10 cellular contexts compared by ENCODE assay signal in the genomic region with DNA sequence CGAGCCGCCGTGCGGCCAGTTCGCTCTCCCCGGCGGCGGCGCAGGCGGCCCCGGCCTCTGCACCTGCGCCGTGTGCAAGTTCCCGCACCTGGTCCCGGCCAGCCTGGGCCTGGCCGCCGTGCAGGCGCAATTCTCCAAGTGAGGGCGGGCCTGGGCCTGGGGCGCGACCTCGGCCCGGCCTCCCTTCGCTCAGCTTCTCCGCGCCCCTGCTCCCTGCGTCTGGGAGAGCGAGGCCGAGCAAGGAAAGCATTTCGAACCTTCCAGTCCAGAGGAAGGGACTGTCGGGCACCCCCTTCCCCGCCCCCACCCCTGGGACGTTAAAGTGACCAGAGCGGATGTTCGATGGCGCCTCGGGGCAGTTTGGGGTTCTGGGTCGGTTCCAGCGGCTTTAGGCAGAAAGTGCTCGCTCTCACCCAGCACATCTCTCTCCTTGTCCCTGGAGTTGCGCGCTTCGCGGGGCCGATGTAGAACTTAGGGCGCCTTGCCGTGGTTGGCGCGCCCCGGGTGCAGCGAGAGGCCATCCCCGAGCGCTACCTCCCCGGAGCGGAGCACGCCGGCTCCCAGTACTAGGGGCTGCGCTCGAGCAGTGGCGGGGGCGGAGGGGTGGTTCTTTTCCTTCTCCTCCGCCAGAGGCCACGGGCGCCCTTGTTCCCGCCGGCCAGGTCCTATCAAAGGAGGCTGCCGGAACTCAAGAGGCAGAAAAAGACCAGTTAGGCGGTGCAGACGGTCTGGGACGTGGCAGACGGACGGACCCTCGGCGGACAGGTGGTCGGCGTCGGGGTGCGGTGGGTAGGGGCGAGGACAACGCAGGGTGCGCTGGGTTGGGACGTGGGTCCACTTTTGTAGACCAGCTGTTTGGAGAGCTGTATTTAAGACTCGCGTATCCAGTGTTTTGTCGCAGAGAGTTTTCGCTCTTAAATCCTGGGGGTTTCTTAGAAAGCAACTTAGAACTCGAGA. TPM values are rescaled to one million over a fixed set of nuclear protein-coding genes. Genes with fewer than 3 reads are reported as not detected.
A peak's percentile ranks its signal among the peaks of the same experiment; 100 is the strongest.
DNase-seq lines count a peak whose midpoint lies in the region; FAIRE-seq and TF ChIP-seq lines count a peak whose summit lies in the region.
"Had no signal": no experiment of that assay in that cellular context is flagged by ENCODE, and none has a peak within 500 bp of the region (broad histone marks: within the 10 kb centered on the region; RNA-seq: fewer than 3 reads in every experiment).

No MANE protein-coding gene starts in this region.

- no peak for TF ChIP-seq CTCF in SK-N-SH (IDR thresholded peaks at IDR 0.05)
- TF ChIP-seq CTCF in epithelial cell of proximal tubule (conservative IDR thresholded peaks at IDR 0.05; ENCODE audit: low read depth, low read length): no peak
- TF ChIP-seq CTCF in BE2C (IDR thresholded peaks at IDR 0.05; ENCODE audit: low read depth, low read length): no peak

- no peak overlapping the region for H2BK15ac ChIP-seq in neuronal stem cell (ENCODE audit: low read length)

- H4K20me1 ChIP-seq in SK-N-SH (ENCODE audit: insufficient read depth): no peaks in the 10 kb centered on the region

- no peak overlapping the region for H4K8ac ChIP-seq in neuronal stem cell (ENCODE audit: low read depth, low read length)

- no peaks in the 10 kb centered on the region for H3K79me2 ChIP-seq in SK-N-SH (ENCODE audit: insufficient read depth)

- H3K36me3 ChIP-seq in SK-N-SH (replicated peaks in 1 of 2; ENCODE audit: control insufficient read depth in 1 of 2, insufficient read depth in 2 of 2, low read length in 1 of 2): no peaks in the 10 kb centered on the region
- no peaks in the 10 kb centered on the region for H3K36me3 ChIP-seq in neuronal stem cell (replicated peaks in 1 of 2; ENCODE audit: control insufficient read depth in 2 of 2, insufficient read depth in 2 of 2, low read length in 2 of 2)
- H3K36me3 ChIP-seq in BE2C: no peaks in the 10 kb centered on the region

- H3K9ac ChIP-seq in SK-N-SH (no peak overlapping the region), neuronal stem cell (ENCODE audit: low read depth, low read length, poor library complexity) (peak overlapping the region; percentile 7)

- H3K23ac ChIP-seq in neuronal stem cell (ENCODE audit: low read depth, low read length, poor library complexity): no peak overlapping the region

- no peak overlapping the region for H2BK120ac ChIP-seq in neuronal stem cell (ENCODE audit: low read depth, low read length)

- CTCF ChIA-PET in SK-N-SH (lab: Yijun Ruan, JAX): no interaction called here

- TF ChIP-seq EP300 in SK-N-SH (IDR thresholded peaks at IDR 0.05; ENCODE audit: borderline replicate concordance in 1 of 2, low read depth in 1 of 2, low read length in 1 of 2): no peak

- peaks cover 97% of the 10 kb centered on the region for H3K27me3 ChIP-seq in SK-N-SH (ENCODE audit: insufficient read depth)
- peaks cover 27 to 98% (median 88%) of the 10 kb centered on the region in 3 experiments for H3K27me3 ChIP-seq in neuronal stem cell (ENCODE audit: control insufficient read depth in 3 of 3, insufficient read depth in 3 of 3, low read depth in 1 of 3, low read length in 3 of 3)
- peaks cover 77% of the 10 kb centered on the region for H3K27me3 ChIP-seq in BE2C

- peak; percentile 78 for DNase-seq in DMS53 (lab: John Stamatoyannopoulos, UW)
- no peak for DNase-seq in DMS53 treated with DMSO at 0.1 percent for 48 hours (lab: John Stamatoyannopoulos, UW; ENCODE audit: unreplicated experiment)
- DNase-seq in SK-N-SH: peak; percentile 22
- no peak for DNase-seq in epithelial cell of proximal tubule (ENCODE audit: low read depth)
- DNase-seq in neuronal stem cell (ENCODE audit: low spot score): no peak
- DNase-seq in BE2C: no peak
- DNase-seq in RCC 7860 (ENCODE audit: low spot score): no peak
- DNase-seq in GM12892 (ENCODE audit: insufficient read length): no peak

- no peaks in the 10 kb centered on the region for H3K79me1 ChIP-seq in neuronal stem cell (ENCODE audit: low read depth, low read length)

- peak overlapping the region; percentile 11 for H3K18ac ChIP-seq in neuronal stem cell (ENCODE audit: low read length)

- no peak overlapping the region for H3K27ac ChIP-seq in SK-N-SH (ENCODE audit: low read depth in 2 of 2, low read length in 1 of 2)
- no peak overlapping the region for H3K27ac ChIP-seq in neuronal stem cell (replicated peaks; ENCODE audit: low read length)
- H3K27ac ChIP-seq: 22Rv1 had no signal

- H3F3A ChIP-seq in SK-N-SH (replicated peaks; ENCODE audit: insufficient read depth): no peaks in the 10 kb centered on the region

- H3K14ac ChIP-seq in neuronal stem cell (ENCODE audit: low read length): no peak overlapping the region

- FAIRE-seq in RCC 7860 (lab: Jason Lieb, UNC) (no peak), GM12892 (lab: Jason Lieb, UNC) (no peak)

- 4% methylated on average over 18 of the region's 87 CpGs for WGBS in SK-N-SH (ENCODE audit: low lambda C conversion rate)
- WGBS in neuronal stem cell (ENCODE audit: extremely low coverage in 2 of 2, insufficient read length in 2 of 2, insufficient replicate concordance in 1 of 2), 2 donors: no CpG with 5 or more reads among the region's 87 CpGs

- no peak overlapping the region for H2AK5ac ChIP-seq in neuronal stem cell (ENCODE audit: low read depth, low read length)

- no peaks in the 10 kb centered on the region for H3K9me2 ChIP-seq in SK-N-SH

- POLR2A ChIA-PET in SK-N-SH (lab: Yijun Ruan, JAX): no interaction called here

- H3K4me2 ChIP-seq in SK-N-SH (peak overlapping the region; percentile 68; the same call in 1 of the 2 replicates), neuronal stem cell (ENCODE audit: insufficient read depth, low read length, poor library complexity, severe bottlenecking) (peak overlapping the region; percentile 61)

- H3K4ac ChIP-seq in neuronal stem cell (ENCODE audit: low read length): no peak overlapping the region

- H2BK12ac ChIP-seq in neuronal stem cell (ENCODE audit: low read length): no peak overlapping the region

- no peaks in the 10 kb centered on the region for H3K4me1 ChIP-seq in SK-N-SH (ENCODE audit: control insufficient read depth in 1 of 2, insufficient read depth in 2 of 2, low read depth in 1 of 2, low read length in 1 of 2)
- H3K4me1 ChIP-seq in neuronal stem cell (ENCODE audit: control insufficient read depth in 2 of 2, insufficient read depth in 1 of 2, low read depth in 1 of 2, low read length in 2 of 2): peaks cover 11 to 13% of the 10 kb centered on the region in 2 donors
- no peaks in the 10 kb centered on the region for H3K4me1 ChIP-seq in BE2C

- no peak overlapping the region for H4K91ac ChIP-seq in neuronal stem cell (ENCODE audit: low read depth, low read length, poor library complexity)

- no peak for TF ChIP-seq RAD21 in SK-N-SH (IDR thresholded peaks at IDR 0.05; ENCODE audit: low read length)

- H3K4me3 ChIP-seq in SK-N-SH (ENCODE audit: low read depth in 2 of 2, low read length in 1 of 2): no peak overlapping the region
- peak overlapping the region; percentile 33 for H3K4me3 ChIP-seq in epithelial cell of proximal tubule (ENCODE audit: low read depth, low read length)
- peak overlapping the region; percentile 53 to 56 for H3K4me3 ChIP-seq in neuronal stem cell (ENCODE audit: low read length in 2 of 2)
- no peak overlapping the region for H3K4me3 ChIP-seq in BE2C (ENCODE audit: low read depth, low read length)

- no peaks in the 10 kb centered on the region for H3K9me3 ChIP-seq in SK-N-SH
- peaks cover 9 to 13% of the 10 kb centered on the region in 2 donors for H3K9me3 ChIP-seq in neuronal stem cell (replicated peaks in 1 of 2; ENCODE audit: control insufficient read depth in 2 of 2, insufficient read depth in 1 of 2, low read depth in 1 of 2, low read length in 2 of 2)
- H3K9me3 ChIP-seq in BE2C: peaks cover 3% of the 10 kb centered on the region; the same call in 1 of the 2 replicates

- no peak overlapping the region for H2BK5ac ChIP-seq in neuronal stem cell (ENCODE audit: low read length)

- no peak for TF ChIP-seq POLR2A in GM12892 (IDR thresholded peaks at IDR 0.05; ENCODE audit: low read depth, low read length)

- H2AFZ ChIP-seq in SK-N-SH (ENCODE audit: low read depth) (no peak overlapping the region), neuronal stem cell (ENCODE audit: low read length) (peak overlapping the region; percentile 86)

TF ChIP-seq in SK-N-SH, 30 proteins besides CTCF, POLR2A, EP300 and RAD21 (continues in another document):
- TF ChIP-seq MAX (IDR thresholded peaks at IDR 0.05; ENCODE audit: low read depth) (no peak), MXI1 (IDR thresholded peaks at IDR 0.05; ENCODE audit: low read depth, low read length) (no peak), TCF12 (IDR thresholded peaks at IDR 0.05) (no peak)

RNA-seq across cellular contexts. Expression of gene OLIG1, which starts 1.3 kb away (rescaled TPM):
- not detected in 2 replicates for polyA plus RNA-seq in SK-N-SH (2012; rRNA removed)
- polyA plus RNA-seq in SK-N-SH (2012; cell fraction: cytosol; rRNA removed): not detected in 2 replicates
- polyA plus RNA-seq in SK-N-SH (2012; cell fraction: nucleus; rRNA removed): not detected in 2 replicates
- total RNA-seq in epithelial cell of proximal tubule: not detected in 2 replicates
- 0.11 TPM for polyA plus RNA-seq in neuronal stem cell (2013, experiment 1 of 2)
- not detected for polyA plus RNA-seq in neuronal stem cell (2013, experiment 2 of 2)
- polyA plus RNA-seq in BE2C (2012; ENCODE audit: insufficient read depth, insufficient read length, low read depth): not detected
- not detected for polyA plus RNA-seq in GM12892 (2012; ENCODE audit: missing spikeins)
- total RNA-seq: RPMI7951 had no signal

RNA-seq across cellular contexts. Expression of gene OLIG2, which starts 45.5 kb away (rescaled TPM):
- not detected in 2 replicates for polyA plus RNA-seq in SK-N-SH (2012; rRNA removed)
- polyA plus RNA-seq in SK-N-SH (2012; cell fraction: cytosol; rRNA removed): not detected in 2 replicates
- not detected in 2 replicates for polyA plus RNA-seq in SK-N-SH (2012; cell fraction: nucleus; rRNA removed)
- not detected in 2 replicates for total RNA-seq in epithelial cell of proximal tubule
- 0.70 TPM for polyA plus RNA-seq in neuronal stem cell (2013, experiment 1 of 2)
- polyA plus RNA-seq in neuronal stem cell (2013, experiment 2 of 2): 0.61 TPM
- not detected for polyA plus RNA-seq in BE2C (2012; ENCODE audit: insufficient read depth, insufficient read length, low read depth)
- not detected for polyA plus RNA-seq in GM12892 (2012; ENCODE audit: missing spikeins)

Comparison
In these comparisons a context has a peak if more than half of its experiments do, and no peak if none do; other contexts are left out.
1. DNase-seq: peak in DMS53 (single experiment) and SK-N-SH (single experiment); none in DMS53 treated with DMSO at 0.1 percent for 48 hours (single experiment), epithelial cell of proximal tubule (single experiment), neuronal stem cell (single experiment), BE2C (single experiment), RCC 7860 (single experiment) and GM12892 (single experiment).
2. H3K4me3 ChIP-seq: peak in epithelial cell of proximal tubule (single experiment) and neuronal stem cell (2 of 2); none in SK-N-SH (0 of 2) and BE2C (single experiment).